8 cellular contexts compared by ENCODE assay signal in genomic region chr7:5731156-5731809, GRCh38. TPM values are rescaled to one million over a fixed set of nuclear protein-coding genes. Genes with fewer than 3 reads are reported as not detected.
DNase-seq lines count a peak whose midpoint lies in the region; ATAC-seq and TF ChIP-seq lines count a peak whose summit lies in the region.
"Not testable (repeated sequence)": the region's sequence is repeated elsewhere in the genome, so short reads cannot be mapped to it uniquely, and the experiment has no call there.

No MANE protein-coding gene starts in this region.

- peaks cover 77% of the 10 kb centered on the region for H3K36me3 Mint-ChIP-seq in CD4-positive, alpha-beta T cell (ENCODE audit: low read depth)
- H3K36me3 Mint-ChIP-seq in T-cell: peaks cover 64% of the 10 kb centered on the region
- peaks cover 0 to 18% of the 10 kb centered on the region in 2 donors for H3K36me3 Mint-ChIP-seq in activated T-cell treated with anti-CD3 and anti-CD28 coated beads, Interleukin-2, amount 50 U/mL, for 72 hours (ENCODE audit: insufficient read depth in 2 of 2)

- intact Hi-C loops in CD4-positive, alpha-beta T cell (cut with DNase I, micrococcal nuclease): not testable (repeated sequence)

- H3K9me3 ChIP-seq in CD4-positive, alpha-beta T cell (ENCODE audit: control insufficient read depth, low read length): not testable (repeated sequence)

- not testable (repeated sequence) for H3K27me3 Mint-ChIP-seq in CD4-positive, alpha-beta T cell; T-cell; activated T-cell treated with anti-CD3 and anti-CD28 coated beads, Interleukin-2, amount 50 U/mL, for 72 hours (ENCODE audit: low read depth)

- H3K27me3 ChIP-seq in CD4-positive, alpha-beta T cell (ENCODE audit: control insufficient read depth, insufficient read depth, low read length): not testable (repeated sequence)

- not testable (repeated sequence) for H3K4me1 Mint-ChIP-seq in CD4-positive, alpha-beta T cell (ENCODE audit: low read depth)
- H3K4me1 Mint-ChIP-seq in T-cell: peaks cover 13 to 24% (median 16%) of the 10 kb centered on the region in 3 donors
- peaks cover 15% of the 10 kb centered on the region for H3K4me1 Mint-ChIP-seq in activated T-cell treated with anti-CD3 and anti-CD28 coated beads, Interleukin-2, amount 50 U/mL, for 72 hours (ENCODE audit: low read depth)

- ATAC-seq in CD4-positive, alpha-beta T cell (ENCODE audit: poor library complexity): peak; percentile 61
- ATAC-seq in GM19328 (IDR thresholded peaks at IDR 0.05; ENCODE audit: unreplicated experiment) (peak; percentile 89), GM21723 (IDR thresholded peaks at IDR 0.05; ENCODE audit: unreplicated experiment) (peak; percentile 72), HG03135 (IDR thresholded peaks at IDR 0.05; ENCODE audit: unreplicated experiment) (peak; percentile 63), T-cell (replicated peaks in 1 of 4) (peak in 3 of 4 experiments; percentile 55 to 81 (median 57))
- ATAC-seq in activated T-cell treated with anti-CD3 and anti-CD28 coated beads, Interleukin-2, amount 50 U/mL, for 72 hours (replicated peaks in 1 of 2): peak; percentile 91 to 92

- not testable (repeated sequence) for H3K9me3 Mint-ChIP-seq in CD4-positive, alpha-beta T cell; T-cell; activated T-cell treated with anti-CD3 and anti-CD28 coated beads, Interleukin-2, amount 50 U/mL, for 72 hours

- H3K27ac ChIP-seq in CD4-positive, alpha-beta T cell (ENCODE audit: low read depth, low read length): not testable (repeated sequence)

- H3K27ac Mint-ChIP-seq in CD4-positive, alpha-beta T cell; T-cell; activated T-cell treated with anti-CD3 and anti-CD28 coated beads, Interleukin-2, amount 50 U/mL, for 72 hours: not testable (repeated sequence)

- DNase-seq in CD4-positive, alpha-beta T cell; T-cell: not testable (repeated sequence)
- peak in 1 of 2 donors; percentile 5 for DNase-seq in activated T-cell treated with anti-CD3 and anti-CD28 coated beads, Interleukin-2, amount 50 U/mL, for 72 hours
- DNase-seq in erythroblast (lab: John Stamatoyannopoulos, UW): peak; percentile 66 to 91
- peak; percentile 26 for DNase-seq in stimulated activated CD4-positive, alpha-beta T cell treated with anti-CD3 and anti-CD28 coated beads, Interleukin-1b, Interleukin-23, amount 100 ng/mL, for 48 hours

- not testable (repeated sequence) for TF ChIP-seq POLR2A in erythroblast (IDR thresholded peaks at IDR 0.05; ENCODE audit: low read length)

- POLR2A ChIA-PET in CD4-positive, alpha-beta T cell (lab: Charles Lee); T-cell (lab: Charles Lee): not testable (repeated sequence)

- H3K4me3 Mint-ChIP-seq in CD4-positive, alpha-beta T cell; T-cell; activated T-cell treated with anti-CD3 and anti-CD28 coated beads, Interleukin-2, amount 50 U/mL, for 72 hours: not testable (repeated sequence)

- TF ChIP-seq CTCF in CD4-positive, alpha-beta T cell (IDR thresholded peaks at IDR 0.05): not testable (repeated sequence)

- CTCF ChIA-PET in CD4-positive, alpha-beta T cell (lab: Charles Lee): not testable (repeated sequence)
- CTCF ChIA-PET in T-cell (lab: Charles Lee): interaction anchor here (0.6 to 0.9 kb wide), 2 partner anchors 50 to 71 kb away, joined by 3 to 5 read pairs; partner anchors contain the start of gene RNF216 (in 1 of the 2)

RNA-seq across cellular contexts. Expression of gene RNF216, which starts 50.2 kb away (rescaled TPM):
- total RNA-seq in CD4-positive, alpha-beta T cell: 10 to 100 TPM; 85.7 to 88.9 TPM
- total RNA-seq in T-cell: 10 to 100 TPM; 79.5 to 96.6 (median 87.4) TPM
- total RNA-seq in activated T-cell treated with anti-CD3 and anti-CD28 coated beads, Interleukin-2, amount 50 U/mL, for 72 hours: 10 to 100 TPM; 44.6 to 45.7 TPM
